10 cellular contexts compared by ENCODE assay signal in genomic region chr16:276360-277077, GRCh38. TPM values are rescaled to one million over a fixed set of nuclear protein-coding genes. Genes with fewer than 3 reads are reported as not detected.
DNase-seq lines count a peak whose midpoint lies in the region; ATAC-seq and TF ChIP-seq lines count a peak whose summit lies in the region.
"Had no signal": no experiment of that assay in that cellular context is flagged by ENCODE, and none has a peak within 500 bp of the region (broad histone marks: within the 10 kb centered on the region; RNA-seq: fewer than 3 reads in every experiment).

No MANE protein-coding gene starts in this region.

- no peak for TF ChIP-seq CTCF in CD4-positive, alpha-beta T cell (IDR thresholded peaks at IDR 0.05)
- no peak for TF ChIP-seq CTCF in mesothelial cell of epicardium (IDR thresholded peaks at IDR 0.05; ENCODE audit: unreplicated experiment)

- H3K36me3 Mint-ChIP-seq in CD4-positive, alpha-beta T cell (ENCODE audit: low read depth) = no peaks in the 10 kb centered on the region
- no peaks in the 10 kb centered on the region for H3K36me3 Mint-ChIP-seq in activated naive CD8-positive, alpha-beta T cell treated with anti-CD3 and anti-CD28 coated beads for 36 hours
- no peaks in the 10 kb centered on the region for H3K36me3 Mint-ChIP-seq in mesothelial cell of epicardium

- no peaks in the 10 kb centered on the region for H3K9me3 ChIP-seq in CD4-positive, alpha-beta T cell (ENCODE audit: control insufficient read depth, low read length)
- H3K9me3 ChIP-seq: upper lobe of left lung had no signal

- peaks cover 19% of the 10 kb centered on the region for H3K27me3 ChIP-seq in CD4-positive, alpha-beta T cell (ENCODE audit: control insufficient read depth, insufficient read depth, low read length)

- peaks cover 7% of the 10 kb centered on the region for H3K4me1 Mint-ChIP-seq in CD4-positive, alpha-beta T cell (ENCODE audit: low read depth)
- peaks cover 4% of the 10 kb centered on the region for H3K4me1 Mint-ChIP-seq in activated naive CD8-positive, alpha-beta T cell treated with anti-CD3 and anti-CD28 coated beads for 36 hours
- no peaks in the 10 kb centered on the region for H3K4me1 Mint-ChIP-seq in mesothelial cell of epicardium

- no peaks in the 10 kb centered on the region for H3K9me3 Mint-ChIP-seq in CD4-positive, alpha-beta T cell
- H3K9me3 Mint-ChIP-seq in activated naive CD8-positive, alpha-beta T cell treated with anti-CD3 and anti-CD28 coated beads for 36 hours = no peaks in the 10 kb centered on the region
- no peaks in the 10 kb centered on the region for H3K9me3 Mint-ChIP-seq in mesothelial cell of epicardium

- CTCF ChIA-PET in CD4-positive, alpha-beta T cell (lab: Charles Lee) = no interaction called here

- intact Hi-C loops in CD4-positive, alpha-beta T cell (cut with DNase I, micrococcal nuclease) = no loop called here

- DNase-seq in CD4-positive, alpha-beta T cell = no peak
- DNase-seq in activated naive CD8-positive, alpha-beta T cell treated with anti-CD3 and anti-CD28 coated beads for 36 hours = no peak
- no peak for DNase-seq in mesothelial cell of epicardium (ENCODE audit: low spot score in 2 of 2, unreplicated experiment in 2 of 2)
- no peak for DNase-seq in dermis blood vessel endothelial cell
- no peak for DNase-seq in NCI-H524 treated with DMSO at 0.1 percent for 48 hours (lab: John Stamatoyannopoulos, UW)
- DNase-seq in H4 (ENCODE audit: low spot score) = no peak
- DNase-seq: central memory CD4-positive, alpha-beta T cell; SHP77 had no signal

- peak overlapping the region; percentile 38 for H3K4me3 Mint-ChIP-seq in CD4-positive, alpha-beta T cell
- H3K4me3 Mint-ChIP-seq in activated naive CD8-positive, alpha-beta T cell treated with anti-CD3 and anti-CD28 coated beads for 36 hours = peak overlapping the region; percentile 34
- peak overlapping the region; percentile 67 for H3K4me3 Mint-ChIP-seq in mesothelial cell of epicardium

- ATAC-seq in CD4-positive, alpha-beta T cell (ENCODE audit: poor library complexity) = no peak

- peaks cover 37% of the 10 kb centered on the region for H3K27me3 Mint-ChIP-seq in CD4-positive, alpha-beta T cell
- H3K27me3 Mint-ChIP-seq in activated naive CD8-positive, alpha-beta T cell treated with anti-CD3 and anti-CD28 coated beads for 36 hours = peaks cover 45% of the 10 kb centered on the region
- H3K27me3 Mint-ChIP-seq in mesothelial cell of epicardium (ENCODE audit: low read depth) = peaks cover 57% of the 10 kb centered on the region

- H3K27ac Mint-ChIP-seq in CD4-positive, alpha-beta T cell = no peak overlapping the region
- no peak overlapping the region for H3K27ac Mint-ChIP-seq in activated naive CD8-positive, alpha-beta T cell treated with anti-CD3 and anti-CD28 coated beads for 36 hours
- H3K27ac Mint-ChIP-seq in mesothelial cell of epicardium = no peak overlapping the region

- POLR2A ChIA-PET in CD4-positive, alpha-beta T cell (lab: Charles Lee) = no interaction called here

- H3K27ac ChIP-seq in CD4-positive, alpha-beta T cell (ENCODE audit: low read depth, low read length) = no peak overlapping the region

RNA-seq across cellular contexts. Expression of gene RGS11, which starts 0.8 kb away (rescaled TPM):
- not detected for total RNA-seq in CD4-positive, alpha-beta T cell
- total RNA-seq in activated naive CD8-positive, alpha-beta T cell treated with anti-CD3 and anti-CD28 coated beads for 36 hours = not detected
- total RNA-seq in mesothelial cell of epicardium (3.4 to 4.0 TPM (median 3.5 TPM) in 3 replicates), dermis blood vessel endothelial cell (0.19 and 0.68 TPM in 2 replicates)
- total RNA-seq in H4 (2014; rRNA removed; shearing (Covaris generic)) = not detected in 2 replicates
- total RNA-seq: HT1080 had no signal

RNA-seq across cellular contexts. Expression of gene ARHGDIG, which starts 3.9 kb away (rescaled TPM):
- total RNA-seq in CD4-positive, alpha-beta T cell = under 1 TPM in 1 of 2 experiments, not detected in 1; 0.42 TPM
- not detected for total RNA-seq in activated naive CD8-positive, alpha-beta T cell treated with anti-CD3 and anti-CD28 coated beads for 36 hours
- total RNA-seq in mesothelial cell of epicardium (3.6 to 4.8 TPM (median 4.7 TPM) in 3 replicates), dermis blood vessel endothelial cell (1.2 TPM in 1 of 2 replicates, not detected in the other)
- total RNA-seq in H4 (2014; rRNA removed; shearing (Covaris generic)) = not detected in 2 replicates
- total RNA-seq: HT1080 had no signal

RNA-seq across cellular contexts. Expression of gene PDIA2, which starts 6.4 kb away (rescaled TPM):
- not detected for total RNA-seq in CD4-positive, alpha-beta T cell
- total RNA-seq in activated naive CD8-positive, alpha-beta T cell treated with anti-CD3 and anti-CD28 coated beads for 36 hours = not detected
- total RNA-seq in mesothelial cell of epicardium (2.1 to 3.3 TPM (median 2.7 TPM) in 3 replicates), dermis blood vessel endothelial cell (0.34 TPM in 1 of 2 replicates, not detected in the other)
- total RNA-seq in H4 (2014; rRNA removed; shearing (Covaris generic)) = not detected in 2 replicates

RNA-seq across cellular contexts. Expression of gene FAM234A, which starts 41.9 kb away (rescaled TPM):
- total RNA-seq in CD4-positive, alpha-beta T cell = 10 to 100 TPM; 15.6 to 17.0 TPM
- 10 to 100 TPM; 20.9 to 24.1 TPM for total RNA-seq in activated naive CD8-positive, alpha-beta T cell treated with anti-CD3 and anti-CD28 coated beads for 36 hours
- total RNA-seq in mesothelial cell of epicardium = 133 to 137 TPM (median 137 TPM) in 3 replicates
- total RNA-seq in dermis blood vessel endothelial cell = 59.2 and 76.1 TPM in 2 replicates
- total RNA-seq in H4 (2014; rRNA removed; shearing (Covaris generic)) = 118 and 178 TPM in 2 replicates

RNA-seq across cellular contexts. Expression of gene LUC7L, which starts 47.3 kb away (rescaled TPM):
- total RNA-seq in CD4-positive, alpha-beta T cell = 10 to 100 TPM; 94.8 to 98.4 TPM
- 10 to 100 TPM; 61.9 to 65.3 TPM for total RNA-seq in activated naive CD8-positive, alpha-beta T cell treated with anti-CD3 and anti-CD28 coated beads for 36 hours
- total RNA-seq in mesothelial cell of epicardium = 191 to 203 TPM (median 193 TPM) in 3 replicates
- total RNA-seq in dermis blood vessel endothelial cell = 30.9 and 55.5 TPM in 2 replicates
- total RNA-seq in H4 (2014; rRNA removed; shearing (Covaris generic)) = 39.6 and 44.7 TPM in 2 replicates
